ENCODE assay signal across 8 cellular contexts in genomic region chr3:52144034-52144795, GRCh38. TPM values are rescaled to one million over a fixed set of nuclear protein-coding genes. Genes with fewer than 3 reads are reported as not detected.
A peak's percentile ranks its signal among the peaks of the same experiment; 100 is the strongest.
DNase-seq lines count a peak whose midpoint lies in the region; ATAC-seq and TF ChIP-seq lines count a peak whose summit lies in the region.

No MANE protein-coding gene starts in this region.

- H3K4me1 Mint-ChIP-seq in naive B cell = peaks cover 4 to 16% (median 11%) of the 10 kb centered on the region in 3 donors

- peaks cover 9% of the 10 kb centered on the region for H3K4me1 ChIP-seq in OCI-LY1 (ENCODE audit: insufficient read depth, low read length, severe bottlenecking)

- H3K27me3 Mint-ChIP-seq in naive B cell = no peaks in the 10 kb centered on the region

- H3K36me3 Mint-ChIP-seq in naive B cell = no peaks in the 10 kb centered on the region

- H3K9me2 ChIP-seq in OCI-LY1 (ENCODE audit: low read depth, low read length) = no peaks in the 10 kb centered on the region

- TF ChIP-seq CTCF in OCI-LY1 (IDR thresholded peaks at IDR 0.05; ENCODE audit: low read length) = peak; percentile 95

- H3K4me3 Mint-ChIP-seq in naive B cell = peak overlapping the region in 2 of 8 donors; percentile 13 to 48

- H3K4me2 ChIP-seq in OCI-LY1 (ENCODE audit: low read length) = no peak overlapping the region

- DNase-seq in Daoy (ENCODE audit: low read depth) = peak; percentile 59
- peak; percentile 85 for DNase-seq in activated T-cell treated with anti-CD3 and anti-CD28 coated beads for 4 hours
- DNase-seq in epithelial cell of prostate (ENCODE audit: low read depth, low spot score) = peak; percentile 34
- peak; percentile 79 for DNase-seq in naive B cell
- DNase-seq in stimulated activated CD8-positive, alpha-beta memory T cell treated with anti-CD3 and anti-CD28 coated beads, Interleukin-7, amount 100 ng/mL, for 24 hours (ENCODE audit: low read depth) = peak; percentile 80

- H3K9ac ChIP-seq in OCI-LY1 (ENCODE audit: low read length) = no peak overlapping the region

- no peak overlapping the region for H3K27ac ChIP-seq in OCI-LY1 (ENCODE audit: low read depth, low read length, poor library complexity, severe bottlenecking)
- H3K27ac ChIP-seq in epithelial cell of prostate = no peak overlapping the region

- no peaks in the 10 kb centered on the region for H3F3A ChIP-seq in OCI-LY1 (ENCODE audit: insufficient read depth, low read length)

- ATAC-seq in HG02885 (IDR thresholded peaks at IDR 0.05; ENCODE audit: poor library complexity, unreplicated experiment) = peak; percentile 71
- peak; percentile 95 to 97 for ATAC-seq in naive B cell (ENCODE audit: low read depth in 2 of 2)
- ATAC-seq in GM18907 (IDR thresholded peaks at IDR 0.05; ENCODE audit: unreplicated experiment) = no peak

- H3K27me3 ChIP-seq in OCI-LY1 (ENCODE audit: insufficient read depth, low read length) = no peaks in the 10 kb centered on the region

- peak overlapping the region in 1 of 6 donors; percentile 34 for H3K27ac Mint-ChIP-seq in naive B cell

- H3K4me3 ChIP-seq in OCI-LY1 (ENCODE audit: low read depth, low read length, poor library complexity, severe bottlenecking) = no peak overlapping the region

- peaks cover 51% of the 10 kb centered on the region for H3K36me3 ChIP-seq in OCI-LY1 (ENCODE audit: insufficient read depth, low read length)

- H4K20me1 ChIP-seq in OCI-LY1 (ENCODE audit: insufficient read depth, low read length) = no peaks in the 10 kb centered on the region

- no peaks in the 10 kb centered on the region for H3K9me3 ChIP-seq in OCI-LY1 (ENCODE audit: low read length)

- H3K79me2 ChIP-seq in OCI-LY1 (ENCODE audit: insufficient read depth, low read length) = no peaks in the 10 kb centered on the region

- H2AFZ ChIP-seq in OCI-LY1 (ENCODE audit: low read length) = no peak overlapping the region

- H3K9me3 Mint-ChIP-seq in naive B cell = no peaks in the 10 kb centered on the region

RNA-seq across cellular contexts. Expression of gene POC1A, which starts 10.0 kb away (rescaled TPM):
- total RNA-seq in Daoy (2014; rRNA removed; shearing (Covaris generic)) = 6.0 and 8.6 TPM in 2 replicates
- polyA plus RNA-seq in naive B cell (ENCODE audit: low read depth in 6 of 6) = 1 to 10 TPM; 1.2 to 4.9 (median 1.6) TPM

RNA-seq across cellular contexts. Expression of gene ALAS1, which starts 53.7 kb away (rescaled TPM):
- 35.5 and 50.2 TPM in 2 replicates for total RNA-seq in Daoy (2014; rRNA removed; shearing (Covaris generic))
- 10 to 100 TPM; 10.3 to 25.6 (median 18.7) TPM for polyA plus RNA-seq in naive B cell (ENCODE audit: low read depth in 6 of 6)

Comparison
In these comparisons a context has a peak if more than half of its experiments do, and no peak if none do; other contexts are left out.
1. DNase-seq: peak in every context shown above with its lines; median percentile 85 in activated T-cell treated with anti-CD3 and anti-CD28 coated beads for 4 hours; 80 in stimulated activated CD8-positive, alpha-beta memory T cell treated with anti-CD3 and anti-CD28 coated beads, Interleukin-7, amount 100 ng/mL, for 24 hours; 79 in naive B cell; 59 in Daoy; 34 in epithelial cell of prostate.